ENCODE assay signal across 14 cellular contexts in genomic region chr17:64508683-64509082, GRCh38. TPM values are rescaled to one million over a fixed set of nuclear protein-coding genes. Genes with fewer than 3 reads are reported as not detected.
DNase-seq lines count a peak whose midpoint lies in the region; ATAC-seq, FAIRE-seq and TF ChIP-seq lines count a peak whose summit lies in the region.
"Had no signal": no experiment of that assay in that cellular context is flagged by ENCODE, and none has a peak within 500 bp of the region (broad histone marks: within the 10 kb centered on the region; RNA-seq: fewer than 3 reads in every experiment).

No MANE protein-coding gene starts in this region.

- DNase-seq in AG04449 (ENCODE audit: low read depth, low spot score): no peak
- no peak for DNase-seq in immature natural killer cell
- no peak for DNase-seq in GM19240 (ENCODE audit: insufficient read length, low spot score)
- no peak for DNase-seq in stimulated activated CD4-positive, alpha-beta T cell treated with anti-CD3 and anti-CD28 coated beads, Interleukin-12 subunit alpha, Interleukin-12 subunit beta, amount 100 ng/mL, for 4 hours
- no peak for DNase-seq in glomerular visceral epithelial cell (ENCODE audit: extremely low spot score)
- DNase-seq in D721Med (ENCODE audit: insufficient read length, low spot score): no peak
- DNase-seq: anterior cingulate cortex, DMS79 treated with DMSO at 0.1 percent for 48 hours, gastrocnemius medialis, Kasumi-1, NCI-H524 treated with DMSO at 0.1 percent for 48 hours had no signal

- no peaks in the 10 kb centered on the region for H3K27me3 Mint-ChIP-seq in activated T-helper 17 cell treated with anti-CD3 and anti-CD28 coated beads, Interleukin-2, amount 50 U/mL, for 72 hours
- H3K27me3 Mint-ChIP-seq in immature natural killer cell (ENCODE audit: low read depth in 3 of 3): peaks cover 35 to 39% (median 35%) of the 10 kb centered on the region in 3 donors

- H3K4me3 ChIP-seq in AG04449 (ENCODE audit: low read depth, low read length): peak overlapping the region; percentile 97; the same call in 1 of the 2 replicates

- H3K4me1 Mint-ChIP-seq in activated T-helper 17 cell treated with anti-CD3 and anti-CD28 coated beads, Interleukin-2, amount 50 U/mL, for 72 hours: peaks cover 29% of the 10 kb centered on the region
- H3K4me1 Mint-ChIP-seq in immature natural killer cell: peaks cover 33 to 55% of the 10 kb centered on the region in 2 donors

- no peak for FAIRE-seq in D721Med (lab: Jason Lieb, UNC)
- FAIRE-seq: TTC549 had no signal

- CTCF ChIA-PET in AG04449 (lab: Yijun Ruan, JAX): interaction anchor here (2.9 kb wide), 1 partner anchor 89 kb away, joined by 11 read pairs; no protein-coding TSS in a partner anchor

- peaks cover 7% of the 10 kb centered on the region for H3K4me1 ChIP-seq in ES-I3 (ENCODE audit: insufficient read depth, low read length)

- no peak for TF ChIP-seq CTCF in AG04449 (IDR thresholded peaks at IDR 0.05; ENCODE audit: insufficient read depth, low read length, missing control alignments)
- no peak for TF ChIP-seq CTCF in D721Med (IDR thresholded peaks at IDR 0.05; ENCODE audit: insufficient read depth, missing control alignments)

- no peaks in the 10 kb centered on the region for H3K9me3 Mint-ChIP-seq in activated T-helper 17 cell treated with anti-CD3 and anti-CD28 coated beads, Interleukin-2, amount 50 U/mL, for 72 hours
- H3K9me3 Mint-ChIP-seq in immature natural killer cell: peaks cover 0 to 4% (median 0%) of the 10 kb centered on the region in 6 donors

- peak overlapping the region; percentile 98 for H3K4me3 Mint-ChIP-seq in activated T-helper 17 cell treated with anti-CD3 and anti-CD28 coated beads, Interleukin-2, amount 50 U/mL, for 72 hours
- peak overlapping the region; percentile 18 to 61 (median 53) for H3K4me3 Mint-ChIP-seq in immature natural killer cell

- H3K36me3 ChIP-seq in ES-I3 (ENCODE audit: insufficient read depth, low read length): peaks cover 39% of the 10 kb centered on the region

- POLR2A ChIA-PET in AG04449 (lab: Yijun Ruan, JAX): no interaction called here

- peaks cover 99% of the 10 kb centered on the region for H3K36me3 Mint-ChIP-seq in activated T-helper 17 cell treated with anti-CD3 and anti-CD28 coated beads, Interleukin-2, amount 50 U/mL, for 72 hours (ENCODE audit: low read depth)
- peaks cover 16 to 46% (median 27%) of the 10 kb centered on the region in 3 donors for H3K36me3 Mint-ChIP-seq in immature natural killer cell

- H3K9me3 ChIP-seq in ES-I3 (ENCODE audit: control insufficient read depth, insufficient read depth, low read length): no peaks in the 10 kb centered on the region
- H3K9me3 ChIP-seq: gastrocnemius medialis had no signal

- 0 out of 2 replicates have a peak overlapping the region, but pooled peaks have one; percentile 99 for H3K9ac ChIP-seq in ES-I3 (ENCODE audit: low read depth, low read length)

- peak overlapping the region; percentile 100 for H3K27ac Mint-ChIP-seq in activated T-helper 17 cell treated with anti-CD3 and anti-CD28 coated beads, Interleukin-2, amount 50 U/mL, for 72 hours
- H3K27ac Mint-ChIP-seq in immature natural killer cell: peak overlapping the region in 2 of 6 donors; percentile 49 to 55

- ATAC-seq in activated T-helper 17 cell treated with anti-CD3 and anti-CD28 coated beads, Interleukin-2, amount 50 U/mL, for 72 hours (replicated peaks): no peak
- ATAC-seq: gastrocnemius medialis had no signal

RNA-seq across cellular contexts. Expression of gene CEP95, which starts 1.9 kb away (rescaled TPM):
- total RNA-seq in activated T-helper 17 cell treated with anti-CD3 and anti-CD28 coated beads, Interleukin-2, amount 50 U/mL, for 72 hours: 10 to 100 TPM; 45.3 to 63.4 TPM
- 10 to 100 TPM in 1 of 3 donors, 1 to 10 TPM in 2; 7.1 to 12.7 (median 7.5) TPM for polyA plus RNA-seq in immature natural killer cell

RNA-seq across cellular contexts. Expression of gene DDX5, which starts 2.6 kb away (rescaled TPM):
- 100 to 1,000 TPM; 485 to 742 TPM for total RNA-seq in activated T-helper 17 cell treated with anti-CD3 and anti-CD28 coated beads, Interleukin-2, amount 50 U/mL, for 72 hours
- 1,000 to 10,000 TPM in 2 of 3 donors, 100 to 1,000 TPM in 1; 902 to 1,477 (median 1,071) TPM for polyA plus RNA-seq in immature natural killer cell

RNA-seq across cellular contexts. Expression of gene POLG2, which starts 11.8 kb away (rescaled TPM):
- total RNA-seq in activated T-helper 17 cell treated with anti-CD3 and anti-CD28 coated beads, Interleukin-2, amount 50 U/mL, for 72 hours: 10 to 100 TPM; 38.8 to 40.9 TPM
- polyA plus RNA-seq in immature natural killer cell: 10 to 100 TPM in 1 of 3 donors, 1 to 10 TPM in 2; 3.4 to 10.7 (median 4.3) TPM

RNA-seq across cellular contexts. Expression of gene MILR1, which starts 59.8 kb away (rescaled TPM):
- total RNA-seq in activated T-helper 17 cell treated with anti-CD3 and anti-CD28 coated beads, Interleukin-2, amount 50 U/mL, for 72 hours: not detected
- polyA plus RNA-seq in immature natural killer cell: 1 to 10 TPM in 2 of 3 donors, not detected in 1; 1.8 to 9.6 TPM
